ENCODE assay signal across 2 cellular contexts in genomic region chr22:21102659-21103267, GRCh38.
TF ChIP-seq lines count a peak whose summit lies in the region.

No MANE protein-coding gene starts in this region.

TF ChIP-seq in HEK293T, 16 proteins besides CTCF, POLR2A, EP300 and RAD21 (continued from another document):
- TF ChIP-seq CTBP1 (IDR thresholded peaks at IDR 0.05; ENCODE audit: borderline replicate concordance) (peak; percentile 70; the same call in 1 of the 2 replicates), TARDBP (IDR thresholded peaks at IDR 0.05) (peak; percentile 78; the same call in 1 of the 2 replicates), SP1 (IDR thresholded peaks at IDR 0.05) (no peak), ARNT (IDR thresholded peaks at IDR 0.05) (no peak)
TF ChIP-seq in HEK293T: peak in this region for 5.

TF ChIP-seq in H1, 55 proteins besides CTCF, POLR2A, EP300 and RAD21 (continued from another document):
- TF ChIP-seq SP4 (IDR thresholded peaks at IDR 0.05; ENCODE audit: low read length) (no peak), TCF12 (IDR thresholded peaks at IDR 0.05; ENCODE audit: low read depth, low read length) (peak; percentile 78; the same call in 1 of the 2 replicates), GABPA (IDR thresholded peaks at IDR 0.05; ENCODE audit: borderline replicate concordance, insufficient read depth, low read length) (peak; percentile 76; the same call in 1 of the 2 replicates), USF2 (IDR thresholded peaks at IDR 0.05; ENCODE audit: low read length) (0 out of 2 replicates have a peak, but pooled peaks have one; percentile 4), CREB1 (IDR thresholded peaks at IDR 0.05) (peak; percentile 56), ATF3 (IDR thresholded peaks at IDR 0.05; ENCODE audit: insufficient read depth, low read depth, low read length) (0 out of 2 replicates have a peak, but pooled peaks have one; percentile 56), NRF1 (IDR thresholded peaks at IDR 0.05; ENCODE audit: low read depth, low read length) (no peak), KDM1A (IDR thresholded peaks at IDR 0.05; ENCODE audit: borderline replicate concordance, low read length) (peak; percentile 41; the same call in 1 of the 2 replicates), MAX (IDR thresholded peaks at IDR 0.05) (peak; percentile 86), SIN3A (conservative IDR thresholded peaks at IDR 0.05 in 1 of 2, IDR thresholded peaks at IDR 0.05 in 1 of 2; ENCODE audit: low read depth in 1 of 2, low read length in 2 of 2) (0 out of 4 replicates have a peak, but pooled peaks of 1 of the 2 experiments have one; percentile 52), CEBPB (IDR thresholded peaks at IDR 0.05; ENCODE audit: low read depth, low read length) (0 out of 2 replicates have a peak, but pooled peaks have one; percentile 2), ZNF274 (IDR thresholded peaks at IDR 0.05; ENCODE audit: borderline replicate concordance, extremely low read depth, low read length) (no peak), RXRA (IDR thresholded peaks at IDR 0.05; ENCODE audit: insufficient read depth, low read depth, low read length) (no peak), RNF2 (IDR thresholded peaks at IDR 0.05; ENCODE audit: borderline replicate concordance, low read depth, low read length, missing control alignments, poor library complexity, severe bottlenecking) (no peak), TAF7 (optimal IDR thresholded peaks at IDR 0.05; ENCODE audit: borderline replicate concordance, low read depth, low read length) (peak; percentile 38)
